ENCODE assay signal across 10 cellular contexts in the genomic region with DNA sequence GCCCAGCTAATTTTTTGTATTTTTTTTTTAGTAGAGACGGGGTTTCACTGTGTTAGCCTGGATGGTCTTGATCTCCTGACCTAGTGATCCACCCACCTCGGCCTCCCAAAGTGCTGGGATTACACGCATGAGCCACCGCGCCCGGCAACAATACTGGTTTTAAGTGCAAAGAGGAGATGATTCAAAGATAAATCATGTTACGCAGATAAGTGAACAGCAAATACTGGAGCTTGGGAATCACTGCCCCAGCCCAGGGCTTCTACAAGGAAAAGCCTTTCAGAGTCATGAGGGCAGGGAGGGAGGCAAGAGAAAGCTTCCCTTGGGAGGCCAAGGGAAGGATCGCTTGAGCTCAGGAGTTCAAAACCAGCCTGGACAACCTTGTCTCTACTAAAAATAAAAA. TPM values are rescaled to one million over a fixed set of nuclear protein-coding genes. Genes with fewer than 3 reads are reported as not detected.
DNase-seq lines count a peak whose midpoint lies in the region; TF ChIP-seq lines count a peak whose summit lies in the region.
"Not testable (repeated sequence)": the region's sequence is repeated elsewhere in the genome, so short reads cannot be mapped to it uniquely, and the experiment has no call there.
"Had no signal": no experiment of that assay in that cellular context is flagged by ENCODE, and none has a peak within 500 bp of the region (broad histone marks: within the 10 kb centered on the region; RNA-seq: fewer than 3 reads in every experiment).

No MANE protein-coding gene starts in this region.

- not testable (repeated sequence) for H2BK12ac ChIP-seq in mesenchymal stem cell (ENCODE audit: low read length in 2 of 2)

- H3K36me3 ChIP-seq in brain microvascular endothelial cell (replicated peaks) = peaks cover 38% of the 10 kb centered on the region
- H3K36me3 ChIP-seq in mesenchymal stem cell (ENCODE audit: control insufficient read depth in 1 of 2, insufficient read depth in 2 of 2, low read depth in 1 of 2, low read length in 2 of 2) = peaks cover 45 to 57% of the 10 kb centered on the region in 2 experiments
- not testable (repeated sequence) for H3K36me3 ChIP-seq in smooth muscle cell (ENCODE audit: low read depth)

- not testable (repeated sequence) for TF ChIP-seq CTCF in RWPE1 (conservative IDR thresholded peaks at IDR 0.05; ENCODE audit: low read depth); brain microvascular endothelial cell (IDR thresholded peaks at IDR 0.05; ENCODE audit: low read depth, low read length, missing control alignments); epithelial cell of esophagus (IDR thresholded peaks at IDR 0.05; ENCODE audit: insufficient read depth, low read depth, low read length, missing control alignments); smooth muscle cell (IDR thresholded peaks at IDR 0.05; ENCODE audit: borderline replicate concordance, insufficient read depth, poor library complexity, severe bottlenecking)

- CTCF ChIA-PET in RWPE1 (lab: Yijun Ruan, JAX) = interaction anchor here (0.7 to 3.6 kb wide), 4 partner anchors 12 to 524 kb away, joined by 3 to 23 read pairs (median 4); no protein-coding TSS in a partner anchor

- H3K4me1 ChIP-seq in mesenchymal stem cell (ENCODE audit: control insufficient read depth, insufficient read depth, low read depth, low read length) = peaks cover 18% of the 10 kb centered on the region
- not testable (repeated sequence) for H3K4me1 ChIP-seq in smooth muscle cell (ENCODE audit: low read depth)

- not testable (repeated sequence) for H2BK5ac ChIP-seq in mesenchymal stem cell (ENCODE audit: low read depth, low read length, poor library complexity, severe bottlenecking)

- H3K27me3 ChIP-seq in brain microvascular endothelial cell (replicated peaks); mesenchymal stem cell (ENCODE audit: control insufficient read depth in 1 of 2, insufficient read depth in 1 of 2, low read length in 2 of 2); smooth muscle cell (ENCODE audit: low read depth): not testable (repeated sequence)

- H2BK120ac ChIP-seq in mesenchymal stem cell (ENCODE audit: low read depth, low read length) = not testable (repeated sequence)

- H2BK15ac ChIP-seq in mesenchymal stem cell (ENCODE audit: low read depth, poor library complexity, severe bottlenecking) = not testable (repeated sequence)

- not testable (repeated sequence) for H3K23ac ChIP-seq in mesenchymal stem cell (ENCODE audit: low read length in 2 of 2)

- in situ Hi-C loops in brain microvascular endothelial cell (cut with HindIII; ENCODE audit: low pct_ligation_motif_present, low sequenced_read_pairs) = loop anchor here (25.0 kb wide), 1 partner anchor 523 kb away; the partner anchor contains the start of genes ARMC5 and TGFB1I1

- 69% methylated on average over 8 of the region's 8 CpGs for WGBS in mesenchymal stem cell
- WGBS in smooth muscle cell (ENCODE audit: low lambda C conversion rate) = 70% methylated on average over 8 of the region's 8 CpGs

- H3K79me1 ChIP-seq in mesenchymal stem cell (replicated peaks; ENCODE audit: low read length, poor library complexity, severe bottlenecking) = peaks cover 41% of the 10 kb centered on the region

- H3K4me3 ChIP-seq in brain microvascular endothelial cell (ENCODE audit: low read depth, low read length); epithelial cell of esophagus (ENCODE audit: low read length); mesenchymal stem cell (ENCODE audit: insufficient read depth in 1 of 2, low read depth in 1 of 2, low read length in 2 of 2); smooth muscle cell: not testable (repeated sequence)

- not testable (repeated sequence) for H3K18ac ChIP-seq in mesenchymal stem cell (ENCODE audit: low read depth in 1 of 2, low read length in 2 of 2)

- H3K27ac ChIP-seq in RWPE1 (peak overlapping the region; percentile 91), brain microvascular endothelial cell (peak overlapping the region; percentile 83), mesenchymal stem cell (ENCODE audit: low read length, poor library complexity, severe bottlenecking) (peak overlapping the region; percentile 88), smooth muscle cell (ENCODE audit: low read depth) (peak overlapping the region; percentile 77)

- H4K91ac ChIP-seq in mesenchymal stem cell (ENCODE audit: low read length) = not testable (repeated sequence)

- DNase-seq in A172 (ENCODE audit: low spot score) (peak; percentile 38), ELR (ENCODE audit: low read depth) (peak; percentile 65), brain microvascular endothelial cell (peak; percentile 61), epithelial cell of esophagus (ENCODE audit: low read depth) (peak; percentile 82), glomerular visceral epithelial cell (ENCODE audit: extremely low spot score) (peak; percentile 43), mesenchymal stem cell (peak; percentile 67)
- DNase-seq in RWPE1 (ENCODE audit: low spot score); smooth muscle cell (lab: John Stamatoyannopoulos, UW; ENCODE audit: unreplicated experiment): not testable (repeated sequence)

- not testable (repeated sequence) for H3K9me3 ChIP-seq in mesenchymal stem cell (ENCODE audit: control insufficient read depth, low read length); smooth muscle cell (replicated peaks; ENCODE audit: low read depth)

- H3K4ac ChIP-seq in mesenchymal stem cell (ENCODE audit: low read depth in 1 of 2, low read length in 2 of 2) = not testable (repeated sequence)

- H4K20me1 ChIP-seq in smooth muscle cell (ENCODE audit: low read depth) = not testable (repeated sequence)

- not testable (repeated sequence) for H4K8ac ChIP-seq in mesenchymal stem cell (ENCODE audit: low read length)

- H2AK5ac ChIP-seq in mesenchymal stem cell (ENCODE audit: low read length, severe bottlenecking) = not testable (repeated sequence)

- not testable (repeated sequence) for H3K79me2 ChIP-seq in smooth muscle cell (ENCODE audit: low read depth)

- H2AFZ ChIP-seq in mesenchymal stem cell (ENCODE audit: low read depth, low read length); smooth muscle cell (ENCODE audit: low read depth): not testable (repeated sequence)

- POLR2A ChIA-PET in RWPE1 (lab: Yijun Ruan, JAX; ENCODE audit: low non-redundant PET) = not testable (repeated sequence)

- not testable (repeated sequence) for H3K9ac ChIP-seq in mesenchymal stem cell (ENCODE audit: low read length); smooth muscle cell (ENCODE audit: low read depth)

- H3K14ac ChIP-seq in mesenchymal stem cell (ENCODE audit: low read length in 2 of 2) = not testable (repeated sequence)

- not testable (repeated sequence) for H3F3A ChIP-seq in smooth muscle cell (ENCODE audit: low read depth)

- not testable (repeated sequence) for H3K4me2 ChIP-seq in mesenchymal stem cell (ENCODE audit: low read length, poor library complexity, severe bottlenecking); smooth muscle cell

RNA-seq across cellular contexts. Expression of gene ORAI3, which starts 9.3 kb away (rescaled TPM):
- 46.4 and 50.8 TPM in 2 replicates for total RNA-seq in A172 (2014; rRNA removed; shearing (Covaris generic))
- 63.4 TPM for polyA plus RNA-seq in mesenchymal stem cell (2013, experiment 1 of 2)
- polyA plus RNA-seq in mesenchymal stem cell (2013, experiment 2 of 2) = 64.8 TPM
- 33.7 and 34.9 TPM in 2 replicates for total RNA-seq in smooth muscle cell
- polyA plus RNA-seq in smooth muscle cell = 39.4 and 44.0 TPM in 2 replicates

RNA-seq across cellular contexts. Expression of gene FBXL19, which starts 16.2 kb away (rescaled TPM):
- total RNA-seq in A172 (2014; rRNA removed; shearing (Covaris generic)) = 18.7 and 32.5 TPM in 2 replicates
- 21.4 TPM for polyA plus RNA-seq in mesenchymal stem cell (2013, experiment 1 of 2)
- 20.2 TPM for polyA plus RNA-seq in mesenchymal stem cell (2013, experiment 2 of 2)
- 4.5 and 8.5 TPM in 2 replicates for total RNA-seq in smooth muscle cell
- 1.3 and 1.6 TPM in 2 replicates for polyA plus RNA-seq in smooth muscle cell

RNA-seq across cellular contexts. Expression of gene SETD1A, which starts 18.0 kb away (rescaled TPM):
- total RNA-seq in A172 (2014; rRNA removed; shearing (Covaris generic)) = 3.5 and 3.8 TPM in 2 replicates
- polyA plus RNA-seq in mesenchymal stem cell (2013, experiment 1 of 2) = 11.7 TPM
- polyA plus RNA-seq in mesenchymal stem cell (2013, experiment 2 of 2) = 10.9 TPM
- total RNA-seq in smooth muscle cell = 1.9 and 2.9 TPM in 2 replicates
- 1.2 and 3.3 TPM in 2 replicates for polyA plus RNA-seq in smooth muscle cell

RNA-seq across cellular contexts. Expression of gene CTF1, which starts 43.2 kb away (rescaled TPM):
- 1.9 and 2.3 TPM in 2 replicates for total RNA-seq in A172 (2014; rRNA removed; shearing (Covaris generic))
- 6.7 TPM for polyA plus RNA-seq in mesenchymal stem cell (2013, experiment 1 of 2)
- polyA plus RNA-seq in mesenchymal stem cell (2013, experiment 2 of 2) = 7.0 TPM
- 0.76 and 1.7 TPM in 2 replicates for total RNA-seq in smooth muscle cell
- 8.1 and 8.2 TPM in 2 replicates for polyA plus RNA-seq in smooth muscle cell
- total RNA-seq: HT-29 had no signal
- polyA plus RNA-seq: CD4-positive, alpha-beta memory T cell had no signal

RNA-seq across cellular contexts. Expression of gene HSD3B7, which starts 45.4 kb away (rescaled TPM):
- total RNA-seq in A172 (2014; rRNA removed; shearing (Covaris generic)) = 30.4 and 33.8 TPM in 2 replicates
- 9.2 TPM for polyA plus RNA-seq in mesenchymal stem cell (2013, experiment 1 of 2)
- polyA plus RNA-seq in mesenchymal stem cell (2013, experiment 2 of 2) = 9.4 TPM
- 5.5 and 10.8 TPM in 2 replicates for total RNA-seq in smooth muscle cell
- polyA plus RNA-seq in smooth muscle cell = 15.1 and 15.5 TPM in 2 replicates
